In the genomic region with DNA sequence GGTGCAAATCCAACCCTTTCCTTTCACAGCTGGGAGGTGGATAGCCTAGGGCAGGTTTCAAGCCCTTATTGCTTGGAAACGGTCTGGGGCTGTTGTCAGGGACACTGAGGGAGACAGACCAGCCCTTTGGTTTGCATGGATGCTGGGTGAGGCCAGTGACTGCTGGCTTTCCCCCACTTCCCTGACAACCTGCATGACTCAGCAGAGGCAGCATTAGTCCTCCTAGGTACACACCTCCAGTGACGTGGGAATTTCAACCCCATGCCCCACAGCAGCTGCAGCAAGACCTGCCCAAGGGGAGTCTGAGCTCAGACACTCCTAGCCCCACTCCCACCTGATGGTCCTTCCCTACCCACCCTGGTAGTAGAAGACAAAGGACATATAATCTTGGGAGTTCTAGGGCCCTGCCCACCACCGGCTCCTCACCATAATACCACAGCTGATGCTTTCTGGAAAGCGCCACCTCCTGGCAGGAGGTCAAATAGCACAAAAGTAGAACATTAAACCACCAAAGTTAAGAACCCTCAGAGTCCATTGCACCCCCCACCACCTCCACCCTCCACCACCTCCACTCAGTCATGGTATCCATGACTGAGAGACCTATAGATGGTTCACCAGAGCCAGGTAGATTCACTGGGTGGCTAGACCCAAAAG, we compare ENCODE assay signal across 12 cellular contexts.
DNase-seq lines count a peak whose midpoint lies in the region; ATAC-seq and TF ChIP-seq lines count a peak whose summit lies in the region.
"Had no signal": no experiment of that assay in that cellular context is flagged by ENCODE, and none has a peak within 500 bp of the region (broad histone marks: within the 10 kb centered on the region; RNA-seq: fewer than 3 reads in every experiment).

No MANE protein-coding gene starts in this region.

- H3K4me1 ChIP-seq in MM.1S (ENCODE audit: low read length) (0 out of 2 replicates have a peak, but pooled peaks cover 4% of the 10 kb centered on the region), foreskin keratinocyte (no peaks in the 10 kb centered on the region)
- H3K4me1 ChIP-seq: left lung had no signal

- H3K27me3 ChIP-seq in MM.1S (replicated peaks; ENCODE audit: insufficient read depth, low read length) (no peaks in the 10 kb centered on the region), foreskin keratinocyte (no peaks in the 10 kb centered on the region)
- H3K27me3 ChIP-seq: left lung had no signal

- peak; percentile 3 for DNase-seq in GM12865 (ENCODE audit: low read depth)
- no peak for DNase-seq in MM.1S
- peak; percentile 10 to 64 for DNase-seq in foreskin keratinocyte
- no peak for DNase-seq in NCI-H2029 treated with DMSO at 0.1 percent for 48 hours (lab: John Stamatoyannopoulos, UW)
- DNase-seq: activated effector memory CD4-positive, alpha-beta T cell treated with anti-CD3 and anti-CD28 coated beads, Interleukin-2, amount 50 U/mL, for 16 hours; GF-D8; head of caudate nucleus; naive thymus-derived CD4-positive, alpha-beta T cell had no signal

- ATAC-seq in foreskin keratinocyte (peak; percentile 54), HG03378 (IDR thresholded peaks at IDR 0.05; ENCODE audit: unreplicated experiment) (no peak), GM21619 (IDR thresholded peaks at IDR 0.05; ENCODE audit: unreplicated experiment) (no peak)
- ATAC-seq: left lung; naive thymus-derived CD4-positive, alpha-beta T cell had no signal

- no peak overlapping the region for H2AFZ ChIP-seq in MM.1S (ENCODE audit: low read length)

- H3K36me3 ChIP-seq in MM.1S (replicated peaks; ENCODE audit: insufficient read depth, low read length): no peaks in the 10 kb centered on the region
- H3K36me3 ChIP-seq: left lung had no signal

- H4K20me1 ChIP-seq in MM.1S (ENCODE audit: insufficient read depth, low read length): no peaks in the 10 kb centered on the region

- no peaks in the 10 kb centered on the region for H3K9me3 ChIP-seq in MM.1S (replicated peaks; ENCODE audit: insufficient read depth, low read length)

- no peak overlapping the region for H3K9ac ChIP-seq in MM.1S (ENCODE audit: low read length)

- no peak overlapping the region for H3K27ac ChIP-seq in C4-2B
- H3K27ac ChIP-seq in MM.1S (ENCODE audit: low read length): no peak overlapping the region
- H3K27ac ChIP-seq in foreskin keratinocyte: no peak overlapping the region
- H3K27ac ChIP-seq: left lung had no signal

- H3K79me2 ChIP-seq in MM.1S (ENCODE audit: low read length): no peaks in the 10 kb centered on the region

- H3K4me2 ChIP-seq in MM.1S (ENCODE audit: low read depth, low read length): no peak overlapping the region

- TF ChIP-seq CTCF in C4-2B (conservative IDR thresholded peaks at IDR 0.05) (peak; percentile 43), GM12865 (IDR thresholded peaks at IDR 0.05; ENCODE audit: insufficient read depth, low read depth, low read length, missing control alignments) (peak; percentile 25), MM.1S (IDR thresholded peaks at IDR 0.05; ENCODE audit: low read length) (peak; percentile 27), foreskin keratinocyte (conservative IDR thresholded peaks at IDR 0.05) (peak; percentile 29)

- H3K4me3 ChIP-seq in GM12865 (ENCODE audit: low read depth, low read length) (no peak overlapping the region), MM.1S (ENCODE audit: low read length) (no peak overlapping the region)
- H3K4me3 ChIP-seq: left lung had no signal

- 0 out of 2 replicates have a peak, but pooled peaks cover 7% of the 10 kb centered on the region for H3F3A ChIP-seq in MM.1S (ENCODE audit: insufficient read depth, low read length)

- H3K9me2 ChIP-seq in MM.1S (replicated peaks; ENCODE audit: insufficient read depth, low read length): no peaks in the 10 kb centered on the region

Comparison
In these comparisons a context has a peak if more than half of its experiments do, and no peak if none do; other contexts are left out.
1. DNase-seq: peak in GM12865 (single experiment) and foreskin keratinocyte (2 of 2); none in MM.1S (single experiment) and NCI-H2029 treated with DMSO at 0.1 percent for 48 hours (single experiment).
2. Peak in every context shown above with its lines, with median percentiles within 50 percentile points of each other: CTCF ChIP-seq.